Comparison of ENCODE assay signal across 2 cellular contexts in the genomic region with DNA sequence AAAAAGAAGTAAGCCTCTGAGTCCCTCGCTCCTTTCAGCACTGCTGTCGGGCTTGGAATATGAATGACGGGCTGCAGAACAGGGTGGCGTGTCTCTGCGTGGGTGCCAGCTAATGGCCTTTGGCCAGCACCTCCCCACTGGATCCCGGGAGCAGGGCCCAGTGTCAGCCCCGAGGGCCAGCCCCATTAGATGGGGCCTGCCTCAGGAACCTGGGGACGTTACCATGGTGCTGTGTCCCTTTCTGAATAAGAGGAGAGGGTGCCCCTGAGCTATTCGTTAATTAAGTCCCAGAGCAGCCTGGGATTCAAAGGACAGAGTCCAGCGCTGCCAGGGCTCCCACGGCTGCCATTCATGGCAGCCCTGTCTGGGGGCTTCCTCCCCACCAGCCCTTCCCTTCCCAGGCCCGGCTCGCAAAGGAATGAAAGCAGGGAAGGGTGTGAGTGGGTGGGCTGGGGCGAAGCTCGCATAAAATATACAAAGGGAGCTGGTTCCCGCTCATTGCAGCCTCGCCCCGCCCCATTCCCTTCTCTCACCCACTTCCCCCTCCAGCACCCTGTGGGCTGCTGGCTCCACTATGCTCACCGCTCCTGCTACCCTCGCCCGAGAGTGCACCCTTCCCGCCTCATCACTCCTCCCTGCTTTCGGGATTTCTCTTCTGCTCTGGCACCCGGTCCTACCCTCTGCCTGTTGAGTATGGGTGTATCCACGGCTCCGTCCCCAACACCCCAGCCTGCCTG.
A peak's percentile ranks its signal among the peaks of the same experiment; 100 is the strongest.
TF ChIP-seq lines count a peak whose summit lies in the region.

No MANE protein-coding gene starts in this region.

TF ChIP-seq in HepG2, 621 proteins besides CTCF, POLR2A, EP300 and RAD21:
- TF ChIP-seq CREM (IDR thresholded peaks at IDR 0.05), result no peak
- TF ChIP-seq CREM (CRISPR knock-in tag; IDR thresholded peaks at IDR 0.05), result no peak
- TF ChIP-seq ZNF687 (CRISPR knock-in tag; IDR thresholded peaks at IDR 0.05), result 0 out of 2 replicates have a peak, but pooled peaks have one; percentile 2
TF ChIP-seq in HepG2: peak in this region for 1.

TF ChIP-seq in GM12891, 5 proteins besides CTCF, POLR2A, EP300 and RAD21:
- TF ChIP-seq PAX5 (IDR thresholded peaks at IDR 0.05; ENCODE audit: insufficient read depth, low read length, severe bottlenecking) (no peak), POU2F2 (IDR thresholded peaks at IDR 0.05; ENCODE audit: low read depth, low read length) (no peak), POLR2AphosphoS5 (IDR thresholded peaks at IDR 0.05; ENCODE audit: low read depth, low read length) (no peak), TAF1 (IDR thresholded peaks at IDR 0.05; ENCODE audit: low read depth, low read length) (no peak), SPI1 (IDR thresholded peaks at IDR 0.05; ENCODE audit: low read depth, low read length) (no peak)
